Comparison of ENCODE assay signal across 12 cellular contexts in the genomic region with DNA sequence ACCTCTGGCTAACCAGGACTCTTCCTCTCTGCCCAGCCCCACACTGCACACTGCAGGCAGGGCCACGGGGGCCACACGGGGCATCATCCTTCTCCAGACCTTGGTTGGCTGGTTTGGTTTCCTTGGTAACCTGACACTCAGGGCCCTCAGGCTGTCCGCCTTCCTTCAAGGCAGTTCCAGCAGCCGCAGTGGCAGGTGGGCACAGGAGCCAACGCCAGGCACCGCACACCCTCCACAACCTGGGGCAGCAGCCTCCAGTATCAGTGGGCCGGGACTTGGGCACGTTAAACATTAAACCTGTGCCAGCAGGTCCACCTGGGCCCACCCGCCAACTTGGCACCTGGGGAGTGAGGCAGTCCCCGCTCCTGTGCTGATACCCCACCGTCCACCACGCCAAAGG. TPM values are rescaled to one million over a fixed set of nuclear protein-coding genes. Genes with fewer than 3 reads are reported as not detected.
DNase-seq lines count a peak whose midpoint lies in the region; ATAC-seq and TF ChIP-seq lines count a peak whose summit lies in the region.
"Had no signal": no experiment of that assay in that cellular context is flagged by ENCODE, and none has a peak within 500 bp of the region (broad histone marks: within the 10 kb centered on the region; RNA-seq: fewer than 3 reads in every experiment).

No MANE protein-coding gene starts in this region.

- DNase-seq in CD8-positive, alpha-beta T cell, result no peak
- peak; percentile 38 for DNase-seq in NCI-H69 (lab: John Stamatoyannopoulos, UW)
- no peak for DNase-seq in esophagus squamous epithelium (lab: John Stamatoyannopoulos, UW)
- DNase-seq in anterior cingulate cortex (lab: John Stamatoyannopoulos, UW), result no peak
- no peak for DNase-seq in T-helper 2 cell
- DNase-seq: natural killer cell; NCI-H446; RPMI8226; stimulated activated naive CD4-positive, alpha-beta T cell had no signal

- no peaks in the 10 kb centered on the region for H3K9me3 Mint-ChIP-seq in CD8-positive, alpha-beta T cell
- H3K9me3 Mint-ChIP-seq: natural killer cell had no signal

- peaks cover 16% of the 10 kb centered on the region for H3K27me3 Mint-ChIP-seq in CD8-positive, alpha-beta T cell (ENCODE audit: low read depth)

- H3K4me1 Mint-ChIP-seq in CD8-positive, alpha-beta T cell (ENCODE audit: low read depth), result peaks cover 16% of the 10 kb centered on the region

- H3K4me2 ChIP-seq in skeletal muscle satellite cell (ENCODE audit: low read length), result peak overlapping the region; percentile 95

- H3K4me3 ChIP-seq in CD8-positive, alpha-beta T cell (ENCODE audit: low read depth, low read length), result peak overlapping the region; percentile 25
- H3K4me3 ChIP-seq in esophagus squamous epithelium (peak overlapping the region in 3 of 4 donors; percentile 48 to 76 (median 60)), skeletal muscle satellite cell (ENCODE audit: low read length) (peak overlapping the region; percentile 86)

- H3K4me1 ChIP-seq in CD8-positive, alpha-beta T cell (ENCODE audit: insufficient read depth, low read length), result peaks cover 29% of the 10 kb centered on the region
- peaks cover 24 to 58% (median 33%) of the 10 kb centered on the region in 3 donors for H3K4me1 ChIP-seq in esophagus squamous epithelium
- peaks cover 22% of the 10 kb centered on the region for H3K4me1 ChIP-seq in skeletal muscle satellite cell (ENCODE audit: control insufficient read depth, insufficient read depth, low read length)

- no peak overlapping the region for H3K9ac ChIP-seq in skeletal muscle satellite cell (ENCODE audit: low read depth, low read length)

- H3K9me3 ChIP-seq in CD8-positive, alpha-beta T cell (ENCODE audit: low read length), result no peaks in the 10 kb centered on the region
- H3K9me3 ChIP-seq in esophagus squamous epithelium (no peaks in the 10 kb centered on the region), skeletal muscle satellite cell (replicated peaks; ENCODE audit: low read length) (no peaks in the 10 kb centered on the region)

- H3K27me3 ChIP-seq in CD8-positive, alpha-beta T cell (ENCODE audit: insufficient read depth, low read length), result peaks cover 28% of the 10 kb centered on the region
- H3K27me3 ChIP-seq in esophagus squamous epithelium, result peaks cover 0 to 58% (median 15%) of the 10 kb centered on the region in 4 donors
- peaks cover 14% of the 10 kb centered on the region for H3K27me3 ChIP-seq in skeletal muscle satellite cell (ENCODE audit: control insufficient read depth, insufficient read depth, low read length)

- 46% methylated on average over 4 of the region's 12 CpGs; no CpG with 5 or more reads in 1 of the 2 donors for WGBS in esophagus squamous epithelium, 2 donors

- H3K27ac Mint-ChIP-seq in CD8-positive, alpha-beta T cell, result no peak overlapping the region
- H3K27ac Mint-ChIP-seq: natural killer cell had no signal

- intact Hi-C loops in CD8-positive, alpha-beta T cell (cut with DNase I, micrococcal nuclease), result no loop called here
- intact Hi-C loops in esophagus squamous epithelium (cut with DNase I), result no loop called here

- POLR2A ChIA-PET in CD8-positive, alpha-beta T cell (lab: Charles Lee), result interaction anchor here (1.3 kb wide), 1 partner anchor 42 kb away, joined by 3 read pairs; no protein-coding TSS in a partner anchor

- CTCF ChIA-PET in CD8-positive, alpha-beta T cell (lab: Charles Lee), result interaction anchor here (0.9 to 2.5 kb wide), 6 partner anchors 9 to 257 kb away, joined by 4 to 19 read pairs (median 8); partner anchors contain the start of gene ABCA2

- TF ChIP-seq POLR2A in esophagus squamous epithelium (IDR thresholded peaks at IDR 0.05), result no peak

- no peak for TF ChIP-seq CTCF in CD8-positive, alpha-beta T cell (IDR thresholded peaks at IDR 0.05)
- TF ChIP-seq CTCF in esophagus squamous epithelium (IDR thresholded peaks at IDR 0.05), result no peak

- no peak overlapping the region for H3K27ac ChIP-seq in CD8-positive, alpha-beta T cell (ENCODE audit: low read depth, low read length)
- H3K27ac ChIP-seq in esophagus squamous epithelium, result peak overlapping the region; percentile 11 to 86 (median 71)

- H3K36me3 ChIP-seq in CD8-positive, alpha-beta T cell (ENCODE audit: insufficient read depth, low read length), result no peaks in the 10 kb centered on the region
- H3K36me3 ChIP-seq in esophagus squamous epithelium, result peaks cover 0 to 18% (median 5%) of the 10 kb centered on the region in 3 donors
- peaks cover 8% of the 10 kb centered on the region for H3K36me3 ChIP-seq in skeletal muscle satellite cell (ENCODE audit: insufficient read depth, low read length)

- no peaks in the 10 kb centered on the region for H3K36me3 Mint-ChIP-seq in CD8-positive, alpha-beta T cell
- H3K36me3 Mint-ChIP-seq: natural killer cell had no signal

- ATAC-seq in CD8-positive, alpha-beta T cell, result no peak
- no peak for ATAC-seq in HG03039 (IDR thresholded peaks at IDR 0.05; ENCODE audit: unreplicated experiment)
- ATAC-seq: natural killer cell had no signal

- H3K4me3 Mint-ChIP-seq in CD8-positive, alpha-beta T cell, result no peak overlapping the region

RNA-seq across cellular contexts. Expression of gene NPDC1, which starts 1.9 kb away (rescaled TPM):
- 10 to 100 TPM; 29.7 to 29.8 TPM for total RNA-seq in CD8-positive, alpha-beta T cell
- total RNA-seq in esophagus squamous epithelium, result 10 to 100 TPM; 11.9 to 45.2 (median 20.3) TPM
- 22.1 and 22.5 TPM in 2 replicates for total RNA-seq in skeletal muscle satellite cell (2012; rRNA removed)

RNA-seq across cellular contexts. Expression of gene ENTPD2, which starts 9.8 kb away (rescaled TPM):
- total RNA-seq in CD8-positive, alpha-beta T cell, result not detected
- 1 to 10 TPM in 2 of 4 donors, under 1 TPM in 2; 0.47 to 1.3 (median 0.86) TPM for total RNA-seq in esophagus squamous epithelium
- total RNA-seq in skeletal muscle satellite cell (2012; rRNA removed), result not detected in 2 replicates
- total RNA-seq: LHCN-M2, natural killer cell had no signal

RNA-seq across cellular contexts. Expression of gene FUT7, which starts 12.2 kb away (rescaled TPM):
- total RNA-seq in CD8-positive, alpha-beta T cell, result under 1 TPM; 0.42 to 0.65 TPM
- total RNA-seq in esophagus squamous epithelium, result under 1 TPM in 3 of 4 donors, not detected in 1; 0.13 to 0.38 (median 0.21) TPM
- total RNA-seq in skeletal muscle satellite cell (2012; rRNA removed), result not detected in 2 replicates
- total RNA-seq: LHCN-M2 had no signal

RNA-seq across cellular contexts. Expression of gene ABCA2, which starts 16.0 kb away (rescaled TPM):
- 10 to 100 TPM; 87.5 to 93.0 TPM for total RNA-seq in CD8-positive, alpha-beta T cell
- total RNA-seq in esophagus squamous epithelium, result 10 to 100 TPM in 2 of 4 donors, 1 to 10 TPM in 2; 3.5 to 14.7 (median 7.6) TPM
- total RNA-seq in skeletal muscle satellite cell (2012; rRNA removed), result 12.7 and 20.3 TPM in 2 replicates

RNA-seq across cellular contexts. Expression of gene SAPCD2, which starts 26.3 kb away (rescaled TPM):
- under 1 TPM; 0.38 to 0.47 TPM for total RNA-seq in CD8-positive, alpha-beta T cell
- total RNA-seq in esophagus squamous epithelium, result 10 to 100 TPM in 3 of 4 donors, 1 to 10 TPM in 1; 8.2 to 21.2 (median 14.7) TPM
- 2.8 and 5.5 TPM in 2 replicates for total RNA-seq in skeletal muscle satellite cell (2012; rRNA removed)

Comparison
In these comparisons a context has a peak if more than half of its experiments do, and no peak if none do; other contexts are left out.
1. H3K4me3 ChIP-seq: peak in every context shown above with its lines; median percentile 86 in skeletal muscle satellite cell; 60 in esophagus squamous epithelium; 25 in CD8-positive, alpha-beta T cell.